Comparison of ENCODE assay signal across 23 cellular contexts in the genomic region with DNA sequence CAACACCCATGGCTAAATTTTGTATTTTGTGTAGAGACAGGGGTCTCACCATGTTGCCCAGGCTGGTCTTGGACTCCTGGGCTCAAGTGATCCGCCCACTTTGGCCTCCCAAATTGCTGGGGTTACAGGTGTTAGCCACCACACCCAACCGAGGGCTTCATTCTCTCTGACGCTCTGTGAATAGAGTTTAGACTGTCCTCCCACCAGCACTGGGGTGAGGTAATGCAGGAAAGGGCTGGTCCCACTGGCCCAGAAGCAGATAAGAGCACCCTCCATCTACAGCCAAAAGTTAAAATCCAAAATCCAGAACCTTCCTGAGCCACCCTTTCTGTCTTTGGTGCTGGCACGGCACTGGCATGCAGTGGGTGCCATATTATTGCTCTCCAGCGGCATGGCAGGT. TPM values are rescaled to one million over a fixed set of nuclear protein-coding genes. Genes with fewer than 3 reads are reported as not detected.
A peak's percentile ranks its signal among the peaks of the same experiment; 100 is the strongest.
DNase-seq lines count a peak whose midpoint lies in the region; ATAC-seq and TF ChIP-seq lines count a peak whose summit lies in the region.
"Had no signal": no experiment of that assay in that cellular context is flagged by ENCODE, and none has a peak within 500 bp of the region (broad histone marks: within the 10 kb centered on the region; RNA-seq: fewer than 3 reads in every experiment).

No MANE protein-coding gene starts in this region.

- H3K27me3 ChIP-seq in GM23248 (replicated peaks; ENCODE audit: insufficient read depth) (no peaks in the 10 kb centered on the region), right atrium auricular region (no peaks in the 10 kb centered on the region), sigmoid colon (no peaks in the 10 kb centered on the region)
- H3K27me3 ChIP-seq: colonic mucosa, pancreas, transverse colon had no signal

- no peak for TF ChIP-seq EP300 in sigmoid colon (IDR thresholded peaks at IDR 0.05)

- H3K27ac ChIP-seq in GM23248 (0 out of 2 replicates have a peak overlapping the region, but pooled peaks have one; percentile 9), VCaP (peak overlapping the region; percentile 31; the same call in 1 of the 2 replicates), right atrium auricular region (peak overlapping the region; percentile 27 to 58), sigmoid colon (peak overlapping the region in 3 of 4 donors; percentile 20 to 33 (median 28))
- H3K27ac ChIP-seq: colonic mucosa had no signal

- peaks cover 23% of the 10 kb centered on the region for H3K4me1 ChIP-seq in GM23248 (ENCODE audit: insufficient read depth)
- H3K4me1 ChIP-seq in right atrium auricular region = peaks cover 0 to 38% of the 10 kb centered on the region in 2 donors
- peaks cover 0 to 17% (median 0%) of the 10 kb centered on the region in 4 donors for H3K4me1 ChIP-seq in sigmoid colon
- H3K4me1 ChIP-seq: colonic mucosa had no signal

- intact Hi-C loops in sigmoid colon (cut with DNase I) = no loop called here

- no peak overlapping the region for H2AFZ ChIP-seq in GM23248

- in situ Hi-C loops in GM23248 (cut with MboI) = no loop called here

- H3K79me2 ChIP-seq in GM23248 (ENCODE audit: insufficient read depth) = no peaks in the 10 kb centered on the region

- no peak overlapping the region for H3K4me2 ChIP-seq in GM23248 (ENCODE audit: unreplicated experiment)

- ATAC-seq in GM18502 (IDR thresholded peaks at IDR 0.05; ENCODE audit: poor library complexity, unreplicated experiment) (no peak), GM21447 (IDR thresholded peaks at IDR 0.05; ENCODE audit: unreplicated experiment) (no peak)
- ATAC-seq: activated naive CD8-positive, alpha-beta T cell treated with anti-CD3 and anti-CD28 coated beads, Interleukin-2, amount 50 U/mL, for 24 hours; stimulated activated naive B cell treated with anti-CD40 and anti-IgM and Interleukin-4, amounts not matched to agents 10 μg/mL and 1 μg/mL and 100 μg/mL, for 72 hours; T-cell had no signal

- WGBS in GM23248 (ENCODE audit: low coverage in 1 of 2, low lambda C conversion rate in 2 of 2, missing lambda C conversion rate in 2 of 2), 2 experiments = 78 to 82% methylated on average over 5 of the region's 5 CpGs
- 84 to 89% methylated on average over 5 of the region's 5 CpGs for WGBS in sigmoid colon, 2 donors

- H3K4me3 ChIP-seq in GM23248 = no peak overlapping the region
- H3K4me3 ChIP-seq in right atrium auricular region = no peak overlapping the region
- no peak overlapping the region for H3K4me3 ChIP-seq in sigmoid colon
- H3K4me3 ChIP-seq: colonic mucosa, pancreas, transverse colon had no signal

- TF ChIP-seq POLR2A in sigmoid colon (IDR thresholded peaks at IDR 0.05) = no peak

- TF ChIP-seq CTCF in VCaP (conservative IDR thresholded peaks at IDR 0.05) (no peak), right atrium auricular region (IDR thresholded peaks at IDR 0.05) (no peak), sigmoid colon (IDR thresholded peaks at IDR 0.05) (no peak)

- no peaks in the 10 kb centered on the region for H4K20me1 ChIP-seq in GM23248 (ENCODE audit: insufficient read depth)

- H3K36me3 ChIP-seq in GM23248 (ENCODE audit: low read depth) = no peaks in the 10 kb centered on the region
- no peaks in the 10 kb centered on the region for H3K36me3 ChIP-seq in right atrium auricular region
- H3K36me3 ChIP-seq in sigmoid colon = no peaks in the 10 kb centered on the region
- H3K36me3 ChIP-seq: colonic mucosa, pancreas, transverse colon had no signal

- H3F3A ChIP-seq in GM23248 (ENCODE audit: insufficient read depth) = peaks cover 19% of the 10 kb centered on the region

- DNase-seq in GM23248 (no peak), right atrium auricular region (ENCODE audit: low spot score) (no peak), sigmoid colon (no peak), glomerular visceral epithelial cell (ENCODE audit: extremely low spot score) (no peak), NCI-H524 (lab: John Stamatoyannopoulos, UW) (no peak)
- DNase-seq: activated CD4-positive, alpha-beta T cell treated with anti-CD3 and anti-CD28 coated beads, Interleukin-2, amount 10 ng/mL, durations not matched to agents 7 days and 5 days; activated naive CD8-positive, alpha-beta T cell treated with anti-CD3 and anti-CD28 coated beads, Interleukin-2, amount 50 U/mL, for 24 hours; colonic mucosa; DMS79; H9; hypothalamus; naive thymus-derived CD4-positive, alpha-beta T cell; NCI-H1417; NCI-H526; pancreas; SHP77; stimulated activated CD4-positive, alpha-beta T cell treated with anti-CD3 and anti-CD28 coated beads, Interleukin-2, amount 100 ng/mL, for 24 hours; stimulated activated naive B cell treated with anti-CD40 and anti-IgM and Interleukin-4, amounts not matched to agents 10 μg/mL and 1 μg/mL and 100 μg/mL, for 72 hours; T-cell; transverse colon had no signal

- H3K9me3 ChIP-seq in GM23248 (ENCODE audit: low read depth) (no peaks in the 10 kb centered on the region), right atrium auricular region (no peaks in the 10 kb centered on the region), sigmoid colon (no peaks in the 10 kb centered on the region)
- H3K9me3 ChIP-seq: colonic mucosa, pancreas, transverse colon had no signal

- H3K9ac ChIP-seq in GM23248 = no peak overlapping the region

- no peaks in the 10 kb centered on the region for H3K9me2 ChIP-seq in GM23248 (ENCODE audit: insufficient read depth)

RNA-seq across cellular contexts. Expression of gene HOMER3, which starts 31.8 kb away (rescaled TPM):
- total RNA-seq in GM23248 (2014; rRNA removed; shearing (Covaris generic)) = 107 and 134 TPM in 2 replicates
- 64.6 and 65.1 TPM in 2 replicates for polyA plus RNA-seq in GM23248 (2016; fragmentation: Nextera tagmentation; extraction: Ambion mirVana)
- 10 to 100 TPM; 13.6 to 39.8 TPM for total RNA-seq in right atrium auricular region
- 10 to 100 TPM; 15.7 to 36.3 (median 31.8) TPM for total RNA-seq in sigmoid colon
- polyA plus RNA-seq in sigmoid colon = 10 to 100 TPM in 1 of 3 donors, 1 to 10 TPM in 2; 6.2 to 22.8 (median 6.6) TPM
- total RNA-seq: activated CD4-positive, alpha-beta T cell treated with anti-CD3 and anti-CD28 coated beads, Interleukin-2, amount 10 ng/mL, durations not matched to agents 7 days and 5 days had no signal
- polyA plus RNA-seq: naive thymus-derived CD4-positive, alpha-beta T cell had no signal

RNA-seq across cellular contexts. Expression of gene DDX49, which starts 53.3 kb away (rescaled TPM):
- total RNA-seq in GM23248 (2014; rRNA removed; shearing (Covaris generic)) = 71.6 and 76.0 TPM in 2 replicates
- 53.4 and 56.5 TPM in 2 replicates for polyA plus RNA-seq in GM23248 (2016; fragmentation: Nextera tagmentation; extraction: Ambion mirVana)
- total RNA-seq in right atrium auricular region = 10 to 100 TPM; 22.1 to 31.9 TPM
- 10 to 100 TPM; 32.7 to 39.6 (median 38.4) TPM for total RNA-seq in sigmoid colon
- 10 to 100 TPM; 35.4 to 51.1 (median 46.1) TPM for polyA plus RNA-seq in sigmoid colon

RNA-seq across cellular contexts. Expression of gene COPE, which starts 53.7 kb away (rescaled TPM):
- 347 and 359 TPM in 2 replicates for total RNA-seq in GM23248 (2014; rRNA removed; shearing (Covaris generic))
- 322 and 330 TPM in 2 replicates for polyA plus RNA-seq in GM23248 (2016; fragmentation: Nextera tagmentation; extraction: Ambion mirVana)
- total RNA-seq in right atrium auricular region = 100 to 1,000 TPM; 168 to 209 TPM
- total RNA-seq in sigmoid colon = 100 to 1,000 TPM; 130 to 198 (median 157) TPM
- polyA plus RNA-seq in sigmoid colon = 100 to 1,000 TPM; 269 to 346 (median 280) TPM
